ENCODE assay signal across 25 cellular contexts in the genomic region with DNA sequence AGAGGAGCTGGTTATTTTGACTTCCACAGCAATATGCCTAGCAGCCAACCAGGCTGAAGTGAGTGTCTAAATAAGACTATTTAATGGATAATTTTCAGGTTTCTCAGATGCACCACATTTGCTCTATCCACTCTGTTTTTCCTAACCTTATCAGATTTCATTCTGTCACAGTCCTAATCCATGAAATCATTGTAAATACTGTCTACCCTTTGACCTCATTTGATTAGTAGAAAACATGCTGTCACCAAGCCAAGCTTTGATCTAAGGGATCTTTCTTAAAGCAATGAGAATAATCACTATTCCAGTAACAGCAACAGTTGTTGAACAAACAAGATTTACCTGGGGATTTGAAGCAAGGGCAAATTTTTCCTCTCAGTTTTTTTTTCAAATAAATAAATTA.
"Had no signal": no experiment of that assay in that cellular context is flagged by ENCODE, and none has a peak within 500 bp of the region (broad histone marks: within the 10 kb centered on the region; RNA-seq: fewer than 3 reads in every experiment).

No MANE protein-coding gene starts in this region.

- FAIRE-seq: colon, endometrium, endothelial cell of umbilical vein, frontal cortex had no signal

- H3K4me1 ChIP-seq: colonic mucosa, gastrocnemius medialis, heart left ventricle, heart right ventricle had no signal

- ATAC-seq: effector memory CD8-positive, alpha-beta T cell; foreskin keratinocyte; gastrocnemius medialis; gastroesophageal sphincter; heart left ventricle; heart right ventricle had no signal

- H3K4me3 ChIP-seq: colonic mucosa, coronary artery, dorsolateral prefrontal cortex, esophagus muscularis mucosa, esophagus squamous epithelium, gastrocnemius medialis, gastroesophageal sphincter, heart left ventricle, heart right ventricle had no signal

- H3K27me3 ChIP-seq: colonic mucosa, dorsolateral prefrontal cortex, esophagus muscularis mucosa, foreskin keratinocyte, gastrocnemius medialis, gastroesophageal sphincter, heart left ventricle, heart right ventricle had no signal

- H3K27ac ChIP-seq: colonic mucosa, coronary artery, dorsolateral prefrontal cortex, epithelial cell of prostate, esophagus muscularis mucosa, esophagus squamous epithelium, foreskin keratinocyte, gastrocnemius medialis, gastroesophageal sphincter, heart left ventricle, heart right ventricle had no signal

- DNase-seq: colonic mucosa; cortex of kidney; dermis blood vessel endothelial cell; dorsolateral prefrontal cortex; effector CD4-positive, alpha-beta T cell; effector CD8-positive, alpha-beta T cell; effector memory CD4-positive, alpha-beta T cell; effector memory CD8-positive, alpha-beta T cell; endodermal cell; esophagus squamous epithelium; foreskin melanocyte; gastrocnemius medialis; glutamatergic neuron; head of caudate nucleus; heart left ventricle; heart right ventricle had no signal

- H3K36me3 ChIP-seq: colonic mucosa, esophagus squamous epithelium, gastrocnemius medialis, gastroesophageal sphincter, heart left ventricle, heart right ventricle had no signal

- H3K9me3 ChIP-seq: colonic mucosa, esophagus muscularis mucosa, gastrocnemius medialis had no signal
